In genomic region chr3:157067114-157067513, GRCh38 we compare ENCODE assay signal across 11 cellular contexts.
DNase-seq lines count a peak whose midpoint lies in the region; ATAC-seq, FAIRE-seq and TF ChIP-seq lines count a peak whose summit lies in the region.
"Had no signal": no experiment of that assay in that cellular context is flagged by ENCODE, and none has a peak within 500 bp of the region (broad histone marks: within the 10 kb centered on the region; RNA-seq: fewer than 3 reads in every experiment).

No MANE protein-coding gene starts in this region.

- ATAC-seq in GM18909 (IDR thresholded peaks at IDR 0.05; ENCODE audit: poor library complexity, unreplicated experiment): peak; percentile 40

- FAIRE-seq in H54 (lab: Jason Lieb, UNC): no peak

- DNase-seq in AG09309 (ENCODE audit: low read depth) (no peak), LHCN-M2 (ENCODE audit: low read depth) (peak; percentile 79), H54 (ENCODE audit: insufficient read length, low spot score) (no peak), H7 (no peak), SKM-1 treated with dmso at 0.1 percent for 144 hours (lab: John Stamatoyannopoulos, UW; ENCODE audit: unreplicated experiment) (no peak), NCI-H128 (lab: John Stamatoyannopoulos, UW; ENCODE audit: unreplicated experiment) (no peak)
- peak; percentile 64 for DNase-seq in central memory CD4-positive, alpha-beta T cell
- DNase-seq: Calu3, erythroblast, NCI-H345 had no signal

- peaks cover 3% of the 10 kb centered on the region; the same call in 1 of the 2 replicates for H3K27me3 ChIP-seq in H7 (ENCODE audit: control insufficient read depth, insufficient read depth, low read length)

- H3K4me3 ChIP-seq in AG09309 (ENCODE audit: control insufficient read depth, low read depth, low read length): no peak overlapping the region
- H3K4me3 ChIP-seq in H7 (ENCODE audit: insufficient read depth, low read depth, low read length): no peak overlapping the region

- TF ChIP-seq CTCF in AG09309 (IDR thresholded peaks at IDR 0.05; ENCODE audit: control insufficient read depth, insufficient read depth, low read depth, low read length, missing control alignments): peak; percentile 6

- no peaks in the 10 kb centered on the region for H3K36me3 ChIP-seq in H7 (replicated peaks; ENCODE audit: control insufficient read depth, insufficient read depth, low read length)

- TF ChIP-seq POLR2A in H54 (IDR thresholded peaks at IDR 0.05; ENCODE audit: low read depth, low read length): no peak

Comparison
In these comparisons a context has a peak if more than half of its experiments do, and no peak if none do; other contexts are left out.
1. DNase-seq: peak in LHCN-M2 (single experiment) and central memory CD4-positive, alpha-beta T cell (single experiment); none in AG09309 (single experiment), H54 (single experiment), H7 (single experiment), SKM-1 treated with dmso at 0.1 percent for 144 hours (single experiment) and NCI-H128 (single experiment).